9 cellular contexts compared by ENCODE assay signal in genomic region chr15:93072011-93072410, GRCh38. TPM values are rescaled to one million over a fixed set of nuclear protein-coding genes. Genes with fewer than 3 reads are reported as not detected.
DNase-seq lines count a peak whose midpoint lies in the region; ATAC-seq and TF ChIP-seq lines count a peak whose summit lies in the region.
"Had no signal": no experiment of that assay in that cellular context is flagged by ENCODE, and none has a peak within 500 bp of the region (broad histone marks: within the 10 kb centered on the region; RNA-seq: fewer than 3 reads in every experiment).

No MANE protein-coding gene starts in this region.

- H3K9me3 Mint-ChIP-seq in brain = peaks cover 0 to 5% (median 0%) of the 10 kb centered on the region in 5 experiments

- H3K36me3 ChIP-seq in HUES64 (ENCODE audit: insufficient read depth, low read length) (0 out of 2 replicates have a peak, but pooled peaks cover 3% of the 10 kb centered on the region), subcutaneous abdominal adipose tissue (ENCODE audit: control insufficient read depth in 5 of 5, insufficient read depth in 5 of 5, low read length in 5 of 5) (no peaks in the 10 kb centered on the region)

- H3K9me3 ChIP-seq in HUES64 (ENCODE audit: insufficient read depth, low read depth, low read length) (no peaks in the 10 kb centered on the region), subcutaneous abdominal adipose tissue (ENCODE audit: control insufficient read depth in 5 of 5, low read length in 5 of 5) (no peaks in the 10 kb centered on the region)

- peaks cover 47% of the 10 kb centered on the region for H3K36me3 Mint-ChIP-seq in brain

- peak overlapping the region; percentile 92 to 95 (median 92) for H3K27ac Mint-ChIP-seq in brain

- peak overlapping the region; percentile 77 for H3K27ac ChIP-seq in HUES64 (ENCODE audit: low read depth, low read length)
- peak overlapping the region; percentile 65 for H3K27ac ChIP-seq in layer of hippocampus (ENCODE audit: low read depth, low read length)
- peak overlapping the region; percentile 57 for H3K27ac ChIP-seq in subcutaneous abdominal adipose tissue (ENCODE audit: low read depth, low read length)

- no peak for ATAC-seq in GM19023 (IDR thresholded peaks at IDR 0.05; ENCODE audit: unreplicated experiment)
- ATAC-seq: activated CD4-positive, CD25-positive, alpha-beta regulatory T cell treated with anti-CD3 and anti-CD28 coated beads, Interleukin-2, amount 50 U/mL, for 24 hours had no signal

- H3K27me3 ChIP-seq in HUES64 (ENCODE audit: insufficient read depth, low read length) = peaks cover 11% of the 10 kb centered on the region; the same call in 1 of the 2 replicates
- peaks cover 2% of the 10 kb centered on the region for H3K27me3 ChIP-seq in layer of hippocampus (ENCODE audit: control insufficient read depth, insufficient read depth, low read length)
- peaks cover 0 to 6% (median 0%) of the 10 kb centered on the region in 5 donors for H3K27me3 ChIP-seq in subcutaneous abdominal adipose tissue (ENCODE audit: control insufficient read depth in 5 of 5, insufficient read depth in 4 of 5, low read length in 5 of 5)

- no peak for TF ChIP-seq CTCF in brain (conservative IDR thresholded peaks at IDR 0.05)

- no peak for DNase-seq in stimulated activated CD4-positive, alpha-beta T cell treated with anti-CD3 and anti-CD28 coated beads, Interleukin-15, amount 100 ng/mL, for 24 hours
- no peak for DNase-seq in NCI-H524 treated with DMSO at 0.1 percent for 48 hours (lab: John Stamatoyannopoulos, UW)
- DNase-seq in activated CD8-positive, alpha-beta memory T cell treated with anti-CD3 and anti-CD28 coated beads for 24 hours = no peak

- H3K4me3 Mint-ChIP-seq in brain = peak overlapping the region; percentile 92 to 99 (median 93)

- H3K27me3 Mint-ChIP-seq in brain = peaks cover 9% of the 10 kb centered on the region

- H3K4me3 ChIP-seq in HUES64 (ENCODE audit: low read length) (peak overlapping the region; percentile 94), subcutaneous abdominal adipose tissue (ENCODE audit: low read depth in 1 of 5, low read length in 5 of 5) (peak overlapping the region; percentile 66 to 83 (median 77))

- H3K4me1 ChIP-seq in HUES64 (ENCODE audit: insufficient read depth, low read length) (peaks cover 34% of the 10 kb centered on the region), subcutaneous abdominal adipose tissue (ENCODE audit: control insufficient read depth in 5 of 5, insufficient read depth in 5 of 5, low read length in 5 of 5) (peaks cover 4 to 63% (median 55%) of the 10 kb centered on the region in 5 donors)

- H3K4me1 Mint-ChIP-seq in brain = peaks cover 91% of the 10 kb centered on the region

- peak overlapping the region; percentile 88 for H3K9ac ChIP-seq in HUES64 (ENCODE audit: low read depth, low read length)
- H3K9ac ChIP-seq in subcutaneous abdominal adipose tissue (ENCODE audit: low read length in 5 of 5) = peak overlapping the region in 4 of 5 donors; percentile 51 to 82 (median 62)

- WGBS in HUES64 = 0% methylated on average over 7 of the region's 10 CpGs

RNA-seq across cellular contexts. Expression of gene RGMA, which starts 17.0 kb away (rescaled TPM):
- 36.5 TPM for polyA plus RNA-seq in HUES64 (2013, experiment 1 of 2)
- polyA plus RNA-seq in HUES64 (2013, experiment 2 of 2) = 41.0 TPM
- polyA plus RNA-seq in brain (ENCODE audit: insufficient read depth, low read depth, low replicate concordance) = 57.8 TPM
